8 cellular contexts compared by ENCODE assay signal in the genomic region with DNA sequence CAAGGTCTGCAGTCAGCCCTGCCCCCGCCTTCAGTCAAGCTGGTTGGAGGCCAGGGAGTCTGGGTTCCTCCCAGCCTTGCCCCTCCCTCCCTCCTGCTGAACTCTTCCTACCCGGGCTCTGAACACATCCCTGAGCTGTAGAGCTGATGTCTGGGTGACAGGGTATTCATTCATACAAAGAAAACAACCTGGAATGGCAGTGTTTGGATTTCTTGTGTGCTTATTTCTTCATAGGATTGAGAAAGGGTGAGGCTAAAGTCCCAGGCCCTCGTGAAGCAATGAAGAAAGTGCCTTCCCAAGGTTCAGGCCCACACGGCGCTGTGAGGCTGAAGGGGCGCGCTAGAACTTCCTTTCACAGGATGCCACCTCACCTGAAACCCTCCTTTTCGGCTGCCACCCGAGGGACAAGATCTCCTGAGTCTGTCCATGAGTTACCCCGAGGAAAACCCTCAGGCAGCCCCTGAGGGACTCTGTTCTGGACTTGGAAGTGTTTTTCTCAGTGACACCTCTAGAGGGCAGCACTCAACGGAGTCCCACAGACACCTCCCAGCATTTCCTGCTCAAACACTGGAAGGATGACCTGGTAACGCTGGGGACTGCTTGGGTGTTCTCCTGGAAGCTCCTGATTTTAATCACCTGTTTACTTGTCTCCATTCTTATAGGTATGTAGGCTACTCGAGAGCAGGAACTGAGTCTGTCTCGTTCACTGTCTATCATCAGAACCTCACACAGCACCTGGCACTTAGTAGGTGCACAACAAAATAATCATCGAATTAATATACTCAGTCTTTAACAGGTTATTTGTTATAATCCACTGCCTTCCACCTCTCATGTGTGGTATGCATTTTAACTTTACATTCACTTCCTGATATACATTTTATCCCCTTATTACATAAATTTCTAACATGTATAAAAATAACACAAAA. TPM values are rescaled to one million over a fixed set of nuclear protein-coding genes. Genes with fewer than 3 reads are reported as not detected.
DNase-seq lines count a peak whose midpoint lies in the region; ATAC-seq, FAIRE-seq and TF ChIP-seq lines count a peak whose summit lies in the region.

No MANE protein-coding gene starts in this region.

- no peaks in the 10 kb centered on the region for H3K4me1 Mint-ChIP-seq in activated CD4-positive, alpha-beta memory T cell treated with anti-CD3 and anti-CD28 coated beads for 36 hours (ENCODE audit: low read depth)
- peaks cover 0 to 4% (median 0%) of the 10 kb centered on the region in 3 donors for H3K4me1 Mint-ChIP-seq in naive B cell

- intact Hi-C loops in activated CD4-positive, alpha-beta memory T cell treated with anti-CD3 and anti-CD28 coated beads for 36 hours (cut with micrococcal nuclease) = no loop called here
- intact Hi-C loops in endothelial cell of umbilical vein (cut with micrococcal nuclease) = loop anchor here (1.0 kb wide), 2 partner anchors 179 to 669 kb away; no protein-coding TSS in a partner anchor

- no peak overlapping the region for H3K4me3 ChIP-seq in endothelial cell of umbilical vein (replicated peaks in 1 of 3; ENCODE audit: insufficient read depth in 1 of 3, low read depth in 1 of 3, low read length in 3 of 3)
- H3K4me3 ChIP-seq in upper lobe of left lung = no peak overlapping the region

- DNase-seq in ACHN (peak; percentile 50), NCI-H226 (peak; percentile 22), endothelial cell of umbilical vein (ENCODE audit: low read depth, low spot score) (peak; percentile 14), naive B cell (peak; percentile 15), upper lobe of left lung (peak; percentile 5 to 47)
- peak; percentile 56 for DNase-seq in activated CD4-positive, alpha-beta memory T cell treated with anti-CD3 and anti-CD28 coated beads for 36 hours

- H2AFZ ChIP-seq in endothelial cell of umbilical vein (ENCODE audit: low read depth, low read length) = no peak overlapping the region

- 29 to 32% methylated on average over 15 of the region's 15 CpGs for WGBS in upper lobe of left lung, 2 donors

- H3K9me3 ChIP-seq in endothelial cell of umbilical vein (replicated peaks; ENCODE audit: control insufficient read depth, insufficient read depth, low read length) (no peaks in the 10 kb centered on the region), upper lobe of left lung (no peaks in the 10 kb centered on the region)

- peak; percentile 91 for ATAC-seq in GM18498 (IDR thresholded peaks at IDR 0.05; ENCODE audit: unreplicated experiment)
- ATAC-seq in HG02884 (IDR thresholded peaks at IDR 0.05; ENCODE audit: unreplicated experiment) = peak; percentile 96
- ATAC-seq in naive B cell (ENCODE audit: low read depth in 2 of 2) = peak; percentile 32 to 45
- peak; percentile 87 to 90 for ATAC-seq in upper lobe of left lung (ENCODE audit: low FRiP score in 2 of 2)

- no peaks in the 10 kb centered on the region for H4K20me1 ChIP-seq in endothelial cell of umbilical vein (replicated peaks; ENCODE audit: control insufficient read depth, extremely low read depth, insufficient read depth, low read length)

- H3K27ac ChIP-seq in endothelial cell of umbilical vein (ENCODE audit: insufficient read depth, low read depth, low read length) (no peak overlapping the region), upper lobe of left lung (no peak overlapping the region)

- no TSS peak for BruUV-seq in endothelial cell of umbilical vein (replicated peaks; lab: Mats Ljungman, UMichigan)

- dilution Hi-C loops in endothelial cell of umbilical vein (cut with MboI; ENCODE audit: extremely low pct_ligation_motif_present, low sequenced_read_pairs) = no loop called here

- no peak overlapping the region for H3K4me3 Mint-ChIP-seq in activated CD4-positive, alpha-beta memory T cell treated with anti-CD3 and anti-CD28 coated beads for 36 hours
- H3K4me3 Mint-ChIP-seq in naive B cell = no peak overlapping the region

- no peaks in the 10 kb centered on the region for H3K36me3 Mint-ChIP-seq in activated CD4-positive, alpha-beta memory T cell treated with anti-CD3 and anti-CD28 coated beads for 36 hours
- no peaks in the 10 kb centered on the region for H3K36me3 Mint-ChIP-seq in naive B cell

- H3K36me3 ChIP-seq in endothelial cell of umbilical vein (ENCODE audit: control insufficient read depth in 2 of 2, extremely low read depth in 1 of 2, insufficient read depth in 2 of 2, low read length in 2 of 2) (no peaks in the 10 kb centered on the region), upper lobe of left lung (no peaks in the 10 kb centered on the region)

- no peaks in the 10 kb centered on the region for H3K9me1 ChIP-seq in endothelial cell of umbilical vein (replicated peaks; ENCODE audit: control insufficient read depth, extremely low read depth, insufficient read depth, low read length)

- FAIRE-seq in endothelial cell of umbilical vein (lab: Jason Lieb, UNC) = peak; percentile 97

- CTCF ChIA-PET in activated CD4-positive, alpha-beta memory T cell treated with anti-CD3 and anti-CD28 coated beads for 36 hours (lab: Charles Lee) = interaction anchor here (0.7 to 1.1 kb wide), 3 partner anchors 12 to 252 kb away, joined by 3 to 4 read pairs (median 3); no protein-coding TSS in a partner anchor
- CTCF ChIA-PET in endothelial cell of umbilical vein (lab: Charles Lee) = interaction anchor here (1.4 kb wide), 1 partner anchor 13 kb away, joined by 3 read pairs; no protein-coding TSS in a partner anchor

- no peak overlapping the region for H3K4me2 ChIP-seq in endothelial cell of umbilical vein (ENCODE audit: insufficient read depth, low read length)

- POLR2A ChIA-PET in activated CD4-positive, alpha-beta memory T cell treated with anti-CD3 and anti-CD28 coated beads for 36 hours (lab: Charles Lee) = no interaction called here
- POLR2A ChIA-PET in endothelial cell of umbilical vein (lab: Charles Lee) = no interaction called here

- H3K27ac Mint-ChIP-seq in activated CD4-positive, alpha-beta memory T cell treated with anti-CD3 and anti-CD28 coated beads for 36 hours = no peak overlapping the region
- H3K27ac Mint-ChIP-seq in naive B cell = no peak overlapping the region

- TF ChIP-seq EP300 in upper lobe of left lung (IDR thresholded peaks at IDR 0.05) = no peak

- peak; percentile 54 to 66 for TF ChIP-seq CTCF in endothelial cell of umbilical vein (IDR thresholded peaks at IDR 0.05; ENCODE audit: extremely low read depth in 1 of 2, insufficient read depth in 1 of 2, low read depth in 1 of 2, low read length in 2 of 2)
- TF ChIP-seq CTCF in upper lobe of left lung (IDR thresholded peaks at IDR 0.05) = peak; percentile 22 to 60 (median 52)

- no peaks in the 10 kb centered on the region for H3K79me2 ChIP-seq in endothelial cell of umbilical vein (ENCODE audit: control insufficient read depth, insufficient read depth, low read length)

- H3K9me3 Mint-ChIP-seq in activated CD4-positive, alpha-beta memory T cell treated with anti-CD3 and anti-CD28 coated beads for 36 hours = no peaks in the 10 kb centered on the region
- H3K9me3 Mint-ChIP-seq in naive B cell = peaks cover 0 to under 1% (median 0%) of the 10 kb centered on the region in 7 donors

- H3K9ac ChIP-seq in endothelial cell of umbilical vein (replicated peaks; ENCODE audit: extremely low read depth, insufficient read depth, low read length) = no peak overlapping the region

- H3K27me3 ChIP-seq in endothelial cell of umbilical vein (ENCODE audit: control insufficient read depth in 2 of 2, insufficient read depth in 2 of 2, low read length in 2 of 2) (peaks cover 0 to 8% of the 10 kb centered on the region in 2 experiments), upper lobe of left lung (no peaks in the 10 kb centered on the region)

- peaks cover 2% of the 10 kb centered on the region for H3K27me3 Mint-ChIP-seq in activated CD4-positive, alpha-beta memory T cell treated with anti-CD3 and anti-CD28 coated beads for 36 hours
- peaks cover 13 to 35% (median 20%) of the 10 kb centered on the region in 3 donors for H3K27me3 Mint-ChIP-seq in naive B cell

- TF ChIP-seq POLR2A in endothelial cell of umbilical vein (IDR thresholded peaks at IDR 0.05; ENCODE audit: low read depth, low read length) = no peak
- no peak for TF ChIP-seq POLR2A in upper lobe of left lung (IDR thresholded peaks at IDR 0.05)

- in situ Hi-C loops in ACHN (cut with HindIII; ENCODE audit: low pct_ligation_motif_present, low pct_unique_long_range_greater_than_20kb, low sequenced_read_pairs) = no loop called here

- no peaks in the 10 kb centered on the region for H3K4me1 ChIP-seq in endothelial cell of umbilical vein (ENCODE audit: control insufficient read depth, extremely low read depth, insufficient read depth, low read length)
- peaks cover 0 to 7% (median 2%) of the 10 kb centered on the region in 4 donors for H3K4me1 ChIP-seq in upper lobe of left lung

RNA-seq across cellular contexts. Expression of gene GSTA1, which starts 11.8 kb away (rescaled TPM):
- not detected for total RNA-seq in activated CD4-positive, alpha-beta memory T cell treated with anti-CD3 and anti-CD28 coated beads for 36 hours
- total RNA-seq in endothelial cell of umbilical vein (not detected in 2 replicates), upper lobe of left lung (10 to 100 TPM in 2 of 6 donors, 1 to 10 TPM in 4; 1.2 to 60.9 (median 8.3) TPM)
- polyA plus RNA-seq in endothelial cell of umbilical vein (not detected in 2 replicates), naive B cell (ENCODE audit: low read depth in 6 of 6) (not detected)
- polyA plus RNA-seq in endothelial cell of umbilical vein (2011; cell fraction: cytosol; rRNA removed) = not detected in 2 replicates
- polyA plus RNA-seq in endothelial cell of umbilical vein (2011; cell fraction: nucleus; rRNA removed) = not detected in 2 replicates
- not detected in 2 replicates for polyA plus RNA-seq in endothelial cell of umbilical vein (2012)
- polyA minus RNA-seq in endothelial cell of umbilical vein = not detected in 2 replicates
- not detected for polyA minus RNA-seq in endothelial cell of umbilical vein (2011; cell fraction: cytosol; rRNA and poly(A)+ RNA removed)
- polyA minus RNA-seq in endothelial cell of umbilical vein (2011; cell fraction: nucleus; rRNA and poly(A)+ RNA removed) = not detected in 2 replicates

RNA-seq across cellular contexts. Expression of gene GSTA5, which starts 25.2 kb away (rescaled TPM):
- not detected for total RNA-seq in activated CD4-positive, alpha-beta memory T cell treated with anti-CD3 and anti-CD28 coated beads for 36 hours
- not detected in 2 replicates for total RNA-seq in endothelial cell of umbilical vein
- polyA plus RNA-seq in endothelial cell of umbilical vein = not detected in 2 replicates
- polyA plus RNA-seq in endothelial cell of umbilical vein (2011; cell fraction: cytosol; rRNA removed) = not detected in 2 replicates
- not detected in 2 replicates for polyA plus RNA-seq in endothelial cell of umbilical vein (2011; cell fraction: nucleus; rRNA removed)
- polyA plus RNA-seq in endothelial cell of umbilical vein (2012) = not detected in 2 replicates
- not detected in 2 replicates for polyA minus RNA-seq in endothelial cell of umbilical vein
- polyA minus RNA-seq in endothelial cell of umbilical vein (2011; cell fraction: cytosol; rRNA and poly(A)+ RNA removed) = not detected
- polyA minus RNA-seq in endothelial cell of umbilical vein (2011; cell fraction: nucleus; rRNA and poly(A)+ RNA removed) = not detected in 2 replicates
- not detected for polyA plus RNA-seq in naive B cell (ENCODE audit: low read depth in 6 of 6)
- not detected for total RNA-seq in upper lobe of left lung

RNA-seq across cellular contexts. Expression of gene GSTA2, which starts 52.2 kb away (rescaled TPM):
- total RNA-seq in activated CD4-positive, alpha-beta memory T cell treated with anti-CD3 and anti-CD28 coated beads for 36 hours = not detected
- total RNA-seq in endothelial cell of umbilical vein (not detected in 2 replicates), upper lobe of left lung (10 to 100 TPM in 1 of 6 donors, 1 to 10 TPM in 2, under 1 TPM in 1, not detected in 2; 0.40 to 35.8 (median 1.6) TPM)
- polyA plus RNA-seq in endothelial cell of umbilical vein (not detected in 2 replicates), naive B cell (ENCODE audit: low read depth in 6 of 6) (not detected)
- not detected in 2 replicates for polyA plus RNA-seq in endothelial cell of umbilical vein (2011; cell fraction: cytosol; rRNA removed)
- polyA plus RNA-seq in endothelial cell of umbilical vein (2011; cell fraction: nucleus; rRNA removed) = not detected in 2 replicates
- polyA plus RNA-seq in endothelial cell of umbilical vein (2012) = not detected in 2 replicates
- polyA minus RNA-seq in endothelial cell of umbilical vein = not detected in 2 replicates
- not detected for polyA minus RNA-seq in endothelial cell of umbilical vein (2011; cell fraction: cytosol; rRNA and poly(A)+ RNA removed)
- not detected in 2 replicates for polyA minus RNA-seq in endothelial cell of umbilical vein (2011; cell fraction: nucleus; rRNA and poly(A)+ RNA removed)

Comparison
In these comparisons a context has a peak if more than half of its experiments do, and no peak if none do; other contexts are left out.
1. ATAC-seq: peak in every context shown above with its lines; median percentile 96 in HG02884; 91 in GM18498; 88 in upper lobe of left lung; 38 in naive B cell.